In the genomic region with DNA sequence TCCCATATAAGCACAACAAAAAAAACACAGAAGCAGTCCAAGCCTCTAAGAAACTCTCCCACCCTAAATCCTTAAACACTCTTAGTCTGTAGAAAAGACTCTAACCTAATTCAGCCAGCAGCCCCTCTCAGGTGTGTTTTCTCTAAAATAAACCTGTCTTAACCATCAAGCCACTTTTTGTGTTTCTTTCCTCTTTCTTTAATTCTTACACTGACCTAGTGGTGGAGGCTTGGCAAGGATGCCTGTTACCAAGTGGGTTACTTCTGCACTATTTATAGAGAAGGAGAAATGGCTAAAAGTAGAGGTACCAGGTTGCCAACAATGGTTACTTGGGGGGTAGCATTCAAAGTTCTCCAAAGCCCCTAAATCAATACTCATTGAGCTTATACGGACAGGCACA, we compare ENCODE assay signal across 39 cellular contexts. TPM values are rescaled to one million over a fixed set of nuclear protein-coding genes. Genes with fewer than 3 reads are reported as not detected.
"Had no signal": no experiment of that assay in that cellular context is flagged by ENCODE, and none has a peak within 500 bp of the region (broad histone marks: within the 10 kb centered on the region; RNA-seq: fewer than 3 reads in every experiment).

No MANE protein-coding gene starts in this region.

- DNase-seq: Karpas-422, Kasumi-1, MG63, MM.1S, MV-4-11, NCI-H1092, NCI-H1092 treated with DMSO at 0.1 percent for 48 hours, NCI-H1105, NCI-H1105 treated with DMSO at 0.1 percent for 48 hours, NCI-H1417, NCI-H1417 treated with DMSO at 0.1 percent for 48 hours, NCI-H1436, NCI-H1436 treated with DMSO at 0.1 percent for 48 hours, NCI-H146, NCI-H1694, NCI-H1694 treated with DMSO at 0.1 percent for 48 hours, NCI-H187, NCI-H187 treated with DMSO at 0.1 percent for 48 hours, NCI-H1930, NCI-H2029, NCI-H2029 treated with DMSO at 0.1 percent for 48 hours, NCI-H2081, NCI-H2081 treated with DMSO at 0.1 percent for 48 hours, NCI-H2107, NCI-H2171, NCI-H2171 treated with DMSO at 0.1 percent for 48 hours, NCI-H2227 treated with DMSO at 0.1 percent for 48 hours, NCI-H226, NCI-H345, NCI-H446, NCI-H446 treated with DMSO at 0.1 percent for 48 hours, NCI-H510A, NCI-H510A treated with DMSO at 0.1 percent for 48 hours, NCI-H524 had no signal

- H3K36me3 ChIP-seq: MG63 had no signal

- H3K4me2 ChIP-seq: KMS-11 had no signal

- H3K27ac ChIP-seq: KMS-11 had no signal

- H3K4me3 ChIP-seq: MG63 had no signal

- H3K27me3 ChIP-seq: MG63 had no signal

- H3K9ac ChIP-seq: KMS-11 had no signal

RNA-seq across cellular contexts. Expression of gene ADGRE2, which starts 44.8 kb away (rescaled TPM):
- total RNA-seq: M059J had no signal

RNA-seq across cellular contexts. Expression of gene ADGRE3, which starts 58.9 kb away (rescaled TPM):
- total RNA-seq: LHCN-M2, M059J, MCF 10A, NCI-H460 had no signal
